ENCODE assay signal across 1 cellular context in genomic region chr7:141975806-141976523, GRCh38.
TF ChIP-seq lines count a peak whose summit lies in the region.

No MANE protein-coding gene starts in this region.

TF ChIP-seq in HepG2, 621 proteins besides CTCF, POLR2A, EP300 and RAD21 (continued from another document):
- peak; percentile 21; the same call in 1 of the 2 replicates for TF ChIP-seq KDM5B (CRISPR knock-in tag; IDR thresholded peaks at IDR 0.05; ENCODE audit: borderline replicate concordance)
- 0 out of 2 replicates have a peak, but pooled peaks have one; percentile 40 for TF ChIP-seq BORCS8-MEF2B (CRISPR knock-in tag; IDR thresholded peaks at IDR 0.05)
- TF ChIP-seq BRD4 (CRISPR knock-in tag; IDR thresholded peaks at IDR 0.05) = no peak
- TF ChIP-seq SMC3 (IDR thresholded peaks at IDR 0.05; ENCODE audit: low read length) = peak; percentile 88
- peak; percentile 31; the same call in 1 of the 2 replicates for TF ChIP-seq CBX5 (CRISPR knock-in tag; IDR thresholded peaks at IDR 0.05; ENCODE audit: borderline replicate concordance)
- no peak for TF ChIP-seq SP2 (CRISPR knock-in tag; IDR thresholded peaks at IDR 0.05)
- no peak for TF ChIP-seq ZNF362 (CRISPR knock-in tag; IDR thresholded peaks at IDR 0.05; ENCODE audit: borderline replicate concordance)
- TF ChIP-seq RNF2 (conservative IDR thresholded peaks at IDR 0.05; ENCODE audit: low read depth) = no peak
- peak; percentile 92 for TF ChIP-seq ZNF263 (CRISPR knock-in tag; IDR thresholded peaks at IDR 0.05)
- TF ChIP-seq LCORL (IDR thresholded peaks at IDR 0.05) = no peak
- TF ChIP-seq LCORL (CRISPR knock-in tag; IDR thresholded peaks at IDR 0.05) = no peak
- TF ChIP-seq BCLAF1 (IDR thresholded peaks at IDR 0.05) = no peak
- no peak for TF ChIP-seq ZSCAN9 (CRISPR knock-in tag; IDR thresholded peaks at IDR 0.05; ENCODE audit: borderline replicate concordance)
- TF ChIP-seq ZNF777 (CRISPR knock-in tag; IDR thresholded peaks at IDR 0.05) = no peak
- no peak for TF ChIP-seq ZNF326 (CRISPR knock-in tag; IDR thresholded peaks at IDR 0.05; ENCODE audit: borderline replicate concordance)
- no peak for TF ChIP-seq MXD4 (CRISPR knock-in tag; IDR thresholded peaks at IDR 0.05)
- TF ChIP-seq ZNF670 (CRISPR knock-in tag; IDR thresholded peaks at IDR 0.05; ENCODE audit: borderline replicate concordance) = no peak
- TF ChIP-seq ZFP82 (CRISPR knock-in tag; IDR thresholded peaks at IDR 0.05; ENCODE audit: borderline replicate concordance) = no peak
- 0 out of 2 replicates have a peak, but pooled peaks have one; percentile 17 for TF ChIP-seq HMGXB3 (CRISPR knock-in tag; IDR thresholded peaks at IDR 0.05; ENCODE audit: borderline replicate concordance)
- no peak for TF ChIP-seq THAP7 (CRISPR knock-in tag; IDR thresholded peaks at IDR 0.05)
- no peak for TF ChIP-seq CSRNP2 (CRISPR knock-in tag; conservative IDR thresholded peaks at IDR 0.05; ENCODE audit: low read depth)
- TF ChIP-seq ZNF556 (CRISPR knock-in tag; IDR thresholded peaks at IDR 0.05; ENCODE audit: borderline replicate concordance) = no peak
- TF ChIP-seq SMAD9 (CRISPR knock-in tag; IDR thresholded peaks at IDR 0.05) = no peak
- TF ChIP-seq ELF3 (CRISPR knock-in tag; IDR thresholded peaks at IDR 0.05) = peak; percentile 54; the same call in 1 of the 2 replicates
- no peak for TF ChIP-seq FOXA3 (CRISPR knock-in tag; IDR thresholded peaks at IDR 0.05)
- no peak for TF ChIP-seq ZNF10 (CRISPR knock-in tag; IDR thresholded peaks at IDR 0.05; ENCODE audit: borderline replicate concordance, low read depth)
- TF ChIP-seq RFX5 (IDR thresholded peaks at IDR 0.05; ENCODE audit: low read depth, low read length) = no peak
- 0 out of 2 replicates have a peak, but pooled peaks have one; percentile 29 for TF ChIP-seq ZNF501 (CRISPR knock-in tag; IDR thresholded peaks at IDR 0.05)
- TF ChIP-seq UBTF (CRISPR knock-in tag; IDR thresholded peaks at IDR 0.05) = no peak
- no peak for TF ChIP-seq FOXO1 (CRISPR knock-in tag; IDR thresholded peaks at IDR 0.05)
